In the genomic region with DNA sequence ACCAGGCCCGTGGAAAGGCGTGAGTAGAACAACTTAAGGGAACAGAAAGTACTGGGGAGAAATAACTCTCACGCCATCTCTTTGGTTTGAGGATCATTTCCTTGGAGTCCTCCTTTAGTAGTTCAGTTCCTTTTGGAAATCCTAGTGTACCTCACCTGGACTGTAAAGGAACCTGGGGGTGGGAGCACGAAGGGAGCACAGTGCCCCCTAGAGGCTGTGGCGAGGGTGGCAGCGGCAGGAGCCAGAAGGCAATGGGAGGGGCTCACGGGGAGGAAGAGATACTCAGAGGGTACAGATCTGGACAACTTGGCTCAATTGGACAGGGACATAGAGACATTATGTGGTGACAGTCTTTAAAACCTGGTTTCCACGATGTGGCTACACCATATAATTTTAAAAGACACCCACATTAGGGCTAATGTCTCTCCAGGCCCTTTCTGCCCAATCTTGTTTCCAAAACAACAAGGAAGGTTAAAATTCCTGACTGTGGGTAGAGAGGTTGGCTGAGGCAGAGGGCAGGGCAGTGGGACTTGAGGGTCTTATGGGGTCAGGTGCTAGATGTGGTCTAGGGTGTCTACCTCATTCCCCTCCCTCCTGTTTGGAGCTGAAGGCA, we compare ENCODE assay signal across 9 cellular contexts.
A peak's percentile ranks its signal among the peaks of the same experiment; 100 is the strongest.
DNase-seq lines count a peak whose midpoint lies in the region; ATAC-seq and TF ChIP-seq lines count a peak whose summit lies in the region.
"Had no signal": no experiment of that assay in that cellular context is flagged by ENCODE, and none has a peak within 500 bp of the region (broad histone marks: within the 10 kb centered on the region; RNA-seq: fewer than 3 reads in every experiment).

No MANE protein-coding gene starts in this region.

- ATAC-seq in DND-41 (ENCODE audit: insufficient read depth, low read depth) = peak; percentile 89

- H4K20me1 ChIP-seq in DND-41 (ENCODE audit: insufficient read depth, low read length) = no peaks in the 10 kb centered on the region; the same call in none of the 2 replicates
- H4K20me1 ChIP-seq in fibroblast of lung (ENCODE audit: control insufficient read depth, extremely low read depth, insufficient read depth, low read length) = no peaks in the 10 kb centered on the region

- H3K36me3 ChIP-seq in DND-41 (ENCODE audit: insufficient read depth, low read length) (no peaks in the 10 kb centered on the region), H7 (replicated peaks; ENCODE audit: control insufficient read depth, insufficient read depth, low read length) (no peaks in the 10 kb centered on the region), fibroblast of lung (ENCODE audit: control insufficient read depth, insufficient read depth, low read length) (no peaks in the 10 kb centered on the region)

- no peak overlapping the region for H3K9ac ChIP-seq in DND-41 (ENCODE audit: low read depth, low read length)
- no peak overlapping the region for H3K9ac ChIP-seq in fibroblast of lung (ENCODE audit: insufficient read depth, low read length)

- H3K9me3 Mint-ChIP-seq in progenitor cell of endocrine pancreas (ENCODE audit: low read depth) = no peaks in the 10 kb centered on the region
- H3K9me3 Mint-ChIP-seq: stimulated activated naive CD8-positive, alpha-beta T cell treated with anti-CD3 and anti-CD28 coated beads, Interleukin-15, Interleukin-2, amounts not matched to agents 100 ng/mL and 50 ng/mL, for 24 hours had no signal

- H3K4me1 Mint-ChIP-seq in progenitor cell of endocrine pancreas (ENCODE audit: low read depth) = peaks cover 4% of the 10 kb centered on the region

- DNase-seq in DND-41 (peak; percentile 63), H7 (peak; percentile 94), NCI-H69 (lab: John Stamatoyannopoulos, UW) (peak; percentile 75), fibroblast of lung (ENCODE audit: low read depth in 2 of 2) (no peak), progenitor cell of endocrine pancreas (ENCODE audit: low spot score, unreplicated experiment) (peak; percentile 41), NCI-H2171 (lab: John Stamatoyannopoulos, UW) (no peak), inferior parietal cortex (ENCODE audit: extremely low spot score) (no peak)
- DNase-seq in activated CD8-positive, alpha-beta memory T cell treated with anti-CD3 and anti-CD28 coated beads, Interleukin-2, amount 50 U/mL, for 4 hours = peak; percentile 35

- H3K36me3 Mint-ChIP-seq in progenitor cell of endocrine pancreas (ENCODE audit: insufficient read depth) = no peaks in the 10 kb centered on the region

- H3K4me3 ChIP-seq in DND-41 (ENCODE audit: low read depth in 1 of 2, low read length in 2 of 2) (no peak overlapping the region), H7 (ENCODE audit: insufficient read depth, low read depth, low read length) (no peak overlapping the region), fibroblast of lung (replicated peaks in 1 of 4; ENCODE audit: control extremely low read depth in 1 of 4, insufficient read depth in 1 of 4, low read depth in 3 of 4, low read length in 4 of 4) (no peak overlapping the region)

- no peak overlapping the region for H2AFZ ChIP-seq in DND-41 (ENCODE audit: low read depth, low read length)
- H2AFZ ChIP-seq in fibroblast of lung (ENCODE audit: low read length) = no peak overlapping the region

- peak; percentile 94 for TF ChIP-seq CTCF in DND-41 (IDR thresholded peaks at IDR 0.05; ENCODE audit: borderline replicate concordance, extremely low read depth, low read length, poor library complexity, severe bottlenecking)
- TF ChIP-seq CTCF in fibroblast of lung (conservative IDR thresholded peaks at IDR 0.05 in 1 of 2, IDR thresholded peaks at IDR 0.05 in 1 of 2; ENCODE audit: low read depth in 1 of 2, low read length in 2 of 2) = peak; percentile 54 to 74
- peak; percentile 85 for TF ChIP-seq CTCF in progenitor cell of endocrine pancreas (IDR thresholded peaks at IDR 0.05; ENCODE audit: unreplicated experiment)

- H3K4me1 ChIP-seq in DND-41 (ENCODE audit: insufficient read depth, low read length) (no peaks in the 10 kb centered on the region), fibroblast of lung (ENCODE audit: control insufficient read depth, extremely low read depth, insufficient read depth, low read length) (no peaks in the 10 kb centered on the region)

- no peak overlapping the region for H3K4me3 Mint-ChIP-seq in progenitor cell of endocrine pancreas (ENCODE audit: low read depth)
- H3K4me3 Mint-ChIP-seq: stimulated activated naive CD8-positive, alpha-beta T cell treated with anti-CD3 and anti-CD28 coated beads, Interleukin-15, Interleukin-2, amounts not matched to agents 100 ng/mL and 50 ng/mL, for 24 hours had no signal

- H3K79me2 ChIP-seq in DND-41 (ENCODE audit: insufficient read depth, low read length) (no peaks in the 10 kb centered on the region), fibroblast of lung (ENCODE audit: control insufficient read depth, insufficient read depth, low read length) (no peaks in the 10 kb centered on the region)

- H3K4me2 ChIP-seq in DND-41 (ENCODE audit: insufficient read depth, low read length) = no peak overlapping the region
- H3K4me2 ChIP-seq in fibroblast of lung (ENCODE audit: extremely low read depth, insufficient read depth, low read length) = no peak overlapping the region

- H3K27me3 ChIP-seq in DND-41 (ENCODE audit: insufficient read depth, low read length, poor library complexity) = no peaks in the 10 kb centered on the region
- H3K27me3 ChIP-seq in H7 (ENCODE audit: control insufficient read depth, insufficient read depth, low read length) = no peaks in the 10 kb centered on the region
- peaks cover 2% of the 10 kb centered on the region for H3K27me3 ChIP-seq in fibroblast of lung (ENCODE audit: control insufficient read depth, insufficient read depth, low read length)

- H3K27ac Mint-ChIP-seq in progenitor cell of endocrine pancreas = no peak overlapping the region
- H3K27ac Mint-ChIP-seq: stimulated activated naive CD8-positive, alpha-beta T cell treated with anti-CD3 and anti-CD28 coated beads, Interleukin-15, Interleukin-2, amounts not matched to agents 100 ng/mL and 50 ng/mL, for 24 hours had no signal

- H3K27ac ChIP-seq in DND-41 (ENCODE audit: low read length) = no peak overlapping the region
- H3K27ac ChIP-seq in fibroblast of lung (ENCODE audit: insufficient read depth, low read length) = no peak overlapping the region

- H3K27me3 Mint-ChIP-seq in progenitor cell of endocrine pancreas = no peaks in the 10 kb centered on the region
- H3K27me3 Mint-ChIP-seq: stimulated activated naive CD8-positive, alpha-beta T cell treated with anti-CD3 and anti-CD28 coated beads, Interleukin-15, Interleukin-2, amounts not matched to agents 100 ng/mL and 50 ng/mL, for 24 hours had no signal

- no peaks in the 10 kb centered on the region for H3K9me3 ChIP-seq in DND-41 (ENCODE audit: insufficient read depth, low read length, severe bottlenecking)
- no peaks in the 10 kb centered on the region for H3K9me3 ChIP-seq in fibroblast of lung (ENCODE audit: control insufficient read depth, insufficient read depth, low read depth, low read length)

Comparison
In these comparisons a context has a peak if more than half of its experiments do, and no peak if none do; other contexts are left out.
1. DNase-seq: peak in DND-41 (single experiment), H7 (single experiment), NCI-H69 (single experiment), activated CD8-positive, alpha-beta memory T cell treated with anti-CD3 and anti-CD28 coated beads, Interleukin-2, amount 50 U/mL, for 4 hours (single experiment) and progenitor cell of endocrine pancreas (single experiment); none in fibroblast of lung (0 of 2), NCI-H2171 (single experiment) and inferior parietal cortex (single experiment).
2. Peak in every context shown above with its lines, with median percentiles within 50 percentile points of each other: CTCF ChIP-seq.